14 cellular contexts compared by ENCODE assay signal in the genomic region with DNA sequence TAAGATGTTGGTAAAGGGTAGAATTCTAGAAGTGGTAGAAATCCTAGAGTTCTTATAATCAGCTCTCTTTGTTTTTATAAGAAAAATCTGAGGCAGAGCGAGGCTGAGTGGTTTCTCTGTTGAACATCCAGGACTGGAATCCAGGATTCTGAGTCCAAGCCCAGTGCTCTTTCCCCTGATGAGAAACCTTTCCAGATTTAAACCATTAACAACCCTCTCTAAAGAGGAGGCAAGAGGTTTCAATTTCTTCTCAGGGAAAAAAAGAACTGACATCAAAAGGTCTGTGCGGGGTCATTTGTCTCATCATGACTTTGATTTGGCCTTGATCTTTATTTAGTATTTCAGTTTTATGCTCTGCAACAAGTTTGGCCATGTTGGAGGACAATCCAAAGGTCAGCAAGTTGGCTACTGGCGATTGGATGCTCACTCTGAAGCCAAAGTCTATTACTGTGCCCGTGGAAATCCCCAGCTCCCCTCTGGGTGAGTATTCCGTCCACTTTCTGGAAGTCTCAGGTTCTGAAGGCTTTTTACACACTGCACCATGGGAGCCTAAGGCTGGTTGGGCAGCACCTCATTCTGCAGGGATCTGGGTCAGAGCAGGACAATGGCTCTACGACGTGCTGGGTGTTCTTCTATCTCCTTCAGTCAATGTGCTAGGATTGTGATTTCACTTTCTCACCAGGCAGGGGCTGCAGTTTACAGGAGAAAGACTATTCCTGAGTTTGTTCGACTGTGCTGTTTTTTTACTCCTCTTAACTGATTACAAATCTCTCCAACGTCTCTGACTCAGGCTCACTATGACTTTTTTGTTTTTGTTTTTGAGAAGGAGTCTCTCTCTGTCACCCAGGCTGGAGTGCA. TPM values are rescaled to one million over a fixed set of nuclear protein-coding genes. Genes with fewer than 3 reads are reported as not detected.
DNase-seq lines count a peak whose midpoint lies in the region; FAIRE-seq and TF ChIP-seq lines count a peak whose summit lies in the region.
"Had no signal": no experiment of that assay in that cellular context is flagged by ENCODE, and none has a peak within 500 bp of the region (broad histone marks: within the 10 kb centered on the region; RNA-seq: fewer than 3 reads in every experiment).

No MANE protein-coding gene starts in this region.

- H2AFZ ChIP-seq in endothelial cell of umbilical vein (ENCODE audit: low read depth, low read length): peak overlapping the region; percentile 94

- H3K9me3 Mint-ChIP-seq in CD14-positive monocyte: peaks cover 0 to 5% (median 0%) of the 10 kb centered on the region in 7 donors
- H3K9me3 Mint-ChIP-seq: naive thymus-derived CD8-positive, alpha-beta T cell had no signal

- H3K4me1 ChIP-seq in endothelial cell of umbilical vein (ENCODE audit: control insufficient read depth, extremely low read depth, insufficient read depth, low read length): peaks cover 22% of the 10 kb centered on the region
- H3K4me1 ChIP-seq in spleen: peaks cover 0 to 33% (median 0%) of the 10 kb centered on the region in 6 donors

- intact Hi-C loops in CD14-positive monocyte (cut with micrococcal nuclease): loop anchor here in 1 of 2 donors (5.0 kb wide), 1 partner anchor 210 kb away; no protein-coding TSS in a partner anchor
- intact Hi-C loops in endothelial cell of umbilical vein (cut with micrococcal nuclease): loop anchor here (5.0 kb wide), 1 partner anchor 405 kb away; no protein-coding TSS in a partner anchor
- intact Hi-C loops in spleen (cut with DNase I; ENCODE audit: low total_unique reads): loop anchor here (5.0 kb wide), 1 partner anchor 280 kb away; no protein-coding TSS in a partner anchor

- dilution Hi-C loops in endothelial cell of umbilical vein (cut with MboI; ENCODE audit: extremely low pct_ligation_motif_present, low sequenced_read_pairs): no loop called here

- no peak overlapping the region for H3K4me3 Mint-ChIP-seq in CD14-positive monocyte
- H3K4me3 Mint-ChIP-seq: naive thymus-derived CD8-positive, alpha-beta T cell had no signal

- DNase-seq in CD14-positive monocyte (ENCODE audit: low spot score) (no peak), RPMI7951 (ENCODE audit: low read depth) (peak; percentile 48), endothelial cell of umbilical vein (ENCODE audit: low read depth, low spot score) (peak; percentile 15), renal cortical epithelial cell (ENCODE audit: low read depth) (peak; percentile 47), NCI-H1694 treated with DMSO at 0.1 percent for 48 hours (lab: John Stamatoyannopoulos, UW) (no peak), cortex of kidney (lab: John Stamatoyannopoulos, UW) (no peak), NCI-H524 treated with DMSO at 0.1 percent for 48 hours (lab: John Stamatoyannopoulos, UW) (no peak), spleen (no peak)
- DNase-seq: hypothalamus; naive thymus-derived CD8-positive, alpha-beta T cell; OCI-M1; stimulated activated naive CD4-positive, alpha-beta T cell had no signal

- TF ChIP-seq POLR2A in endothelial cell of umbilical vein (IDR thresholded peaks at IDR 0.05; ENCODE audit: low read depth, low read length): no peak
- no peak for TF ChIP-seq POLR2A in spleen (IDR thresholded peaks at IDR 0.05)

- no TSS peak for BruUV-seq in endothelial cell of umbilical vein (replicated peaks; lab: Mats Ljungman, UMichigan)

- H3K9me3 ChIP-seq in endothelial cell of umbilical vein (replicated peaks; ENCODE audit: control insufficient read depth, insufficient read depth, low read length): no peaks in the 10 kb centered on the region
- H3K9me3 ChIP-seq in spleen: no peaks in the 10 kb centered on the region

- H3K27me3 ChIP-seq in endothelial cell of umbilical vein (ENCODE audit: control insufficient read depth in 2 of 2, insufficient read depth in 2 of 2, low read length in 2 of 2): no peaks in the 10 kb centered on the region
- H3K27me3 ChIP-seq in spleen (replicated peaks in 1 of 7): no peaks in the 10 kb centered on the region

- H4K20me1 ChIP-seq in endothelial cell of umbilical vein (replicated peaks; ENCODE audit: control insufficient read depth, extremely low read depth, insufficient read depth, low read length): no peaks in the 10 kb centered on the region

- H3K27ac ChIP-seq in endothelial cell of umbilical vein (ENCODE audit: insufficient read depth, low read depth, low read length) (peak overlapping the region; percentile 35), spleen (no peak overlapping the region)

- peaks cover 12 to 14% of the 10 kb centered on the region in 2 donors for H3K36me3 Mint-ChIP-seq in CD14-positive monocyte

- H3K27ac Mint-ChIP-seq in CD14-positive monocyte: peak overlapping the region; percentile 38 to 96 (median 51)

- POLR2A ChIA-PET in endothelial cell of umbilical vein (lab: Charles Lee): no interaction called here

- peaks cover 55% of the 10 kb centered on the region for H3K4me1 Mint-ChIP-seq in CD14-positive monocyte

- H3K9ac ChIP-seq in endothelial cell of umbilical vein (replicated peaks; ENCODE audit: extremely low read depth, insufficient read depth, low read length): no peak overlapping the region

- H3K79me2 ChIP-seq in endothelial cell of umbilical vein (ENCODE audit: control insufficient read depth, insufficient read depth, low read length): no peaks in the 10 kb centered on the region

- WGBS in spleen, 5 donors: 62 to 72% (median 67%) methylated on average over 9 of the region's 9 CpGs

- FAIRE-seq in endothelial cell of umbilical vein (lab: Jason Lieb, UNC): peak; percentile 63
- FAIRE-seq: colon, TTC549 had no signal

- H3K27me3 Mint-ChIP-seq in CD14-positive monocyte (ENCODE audit: low read depth in 3 of 3): peaks cover 0 to 6% (median 2%) of the 10 kb centered on the region in 3 donors
- H3K27me3 Mint-ChIP-seq: naive thymus-derived CD8-positive, alpha-beta T cell had no signal

- H3K9me1 ChIP-seq in endothelial cell of umbilical vein (replicated peaks; ENCODE audit: control insufficient read depth, extremely low read depth, insufficient read depth, low read length): no peaks in the 10 kb centered on the region

- no peak for TF ChIP-seq CTCF in CD14-positive monocyte (IDR thresholded peaks at IDR 0.05)
- TF ChIP-seq CTCF in endothelial cell of umbilical vein (IDR thresholded peaks at IDR 0.05; ENCODE audit: extremely low read depth in 1 of 2, insufficient read depth in 1 of 2, low read depth in 1 of 2, low read length in 2 of 2): no peak
- no peak for TF ChIP-seq CTCF in spleen (IDR thresholded peaks at IDR 0.05 in 8 of 11, conservative IDR thresholded peaks at IDR 0.05 in 3 of 11)

- H3K36me3 ChIP-seq in endothelial cell of umbilical vein (ENCODE audit: control insufficient read depth in 2 of 2, extremely low read depth in 1 of 2, insufficient read depth in 2 of 2, low read length in 2 of 2) (no peaks in the 10 kb centered on the region), spleen (peaks cover 0 to 21% (median 1%) of the 10 kb centered on the region in 6 donors)

- H3K4me2 ChIP-seq in endothelial cell of umbilical vein (ENCODE audit: insufficient read depth, low read length): no peak overlapping the region

- H3K4me3 ChIP-seq in endothelial cell of umbilical vein (replicated peaks in 1 of 3; ENCODE audit: insufficient read depth in 1 of 3, low read depth in 1 of 3, low read length in 3 of 3) (no peak overlapping the region), spleen (no peak overlapping the region)

- CTCF ChIA-PET in endothelial cell of umbilical vein (lab: Charles Lee): interaction anchor here (0.5 to 8.9 kb wide), 11 partner anchors 13 to 285 kb away, joined by 3 to 134 read pairs (median 5); partner anchors contain the start of gene BACH1

TF ChIP-seq in endothelial cell of umbilical vein, 7 proteins besides CTCF, POLR2A, EP300 and RAD21:
- peak; percentile 12 for TF ChIP-seq GATA2 (IDR thresholded peaks at IDR 0.05; ENCODE audit: insufficient read depth, insufficient read length, low read depth, low read length)
- TF ChIP-seq MYC (IDR thresholded peaks at IDR 0.05; ENCODE audit: low read depth, low read length): no peak
- no peak for TF ChIP-seq MAX (IDR thresholded peaks at IDR 0.05; ENCODE audit: insufficient read depth, insufficient read length)
- TF ChIP-seq FOS (IDR thresholded peaks at IDR 0.05; ENCODE audit: borderline replicate concordance, insufficient read depth, low read length): no peak

RNA-seq across cellular contexts. Expression of gene CCT8, which starts 18.9 kb away (rescaled TPM):
- polyA plus RNA-seq in CD14-positive monocyte (100 to 1,000 TPM; 169 to 173 TPM), endothelial cell of umbilical vein (65.1 and 102 TPM in 2 replicates), spleen (100 to 1,000 TPM in 2 of 3 donors, 10 to 100 TPM in 1; 98.4 to 120 (median 108) TPM)
- total RNA-seq in RPMI7951 (2014; rRNA removed; shearing (Covaris generic)): 265 and 342 TPM in 2 replicates
- total RNA-seq in endothelial cell of umbilical vein (212 and 213 TPM in 2 replicates), renal cortical epithelial cell (247 and 329 TPM in 2 replicates), spleen (100 to 1,000 TPM in 5 of 7 donors, 10 to 100 TPM in 2; 92.3 to 137 (median 115) TPM)
- 146 and 166 TPM in 2 replicates for polyA plus RNA-seq in endothelial cell of umbilical vein (2011; cell fraction: cytosol; rRNA removed)
- 109 and 142 TPM in 2 replicates for polyA plus RNA-seq in endothelial cell of umbilical vein (2011; cell fraction: nucleus; rRNA removed)
- polyA plus RNA-seq in endothelial cell of umbilical vein (2012): 279 and 365 TPM in 2 replicates
- polyA minus RNA-seq in endothelial cell of umbilical vein: 76.1 and 89.5 TPM in 2 replicates
- polyA minus RNA-seq in endothelial cell of umbilical vein (2011; cell fraction: cytosol; rRNA and poly(A)+ RNA removed): 145 TPM
- polyA minus RNA-seq in endothelial cell of umbilical vein (2011; cell fraction: nucleus; rRNA and poly(A)+ RNA removed): 52.2 and 62.6 TPM in 2 replicates

RNA-seq across cellular contexts. Expression of gene MAP3K7CL, which starts 38.1 kb away (rescaled TPM):
- polyA plus RNA-seq in CD14-positive monocyte (10 to 100 TPM; 14.6 to 15.8 TPM), endothelial cell of umbilical vein (4.5 and 6.1 TPM in 2 replicates), spleen (10 to 100 TPM in 2 of 3 donors, 1 to 10 TPM in 1; 6.9 to 13.3 (median 10.5) TPM)
- total RNA-seq in RPMI7951 (2014; rRNA removed; shearing (Covaris generic)): 10.0 and 14.8 TPM in 2 replicates
- total RNA-seq in endothelial cell of umbilical vein (8.1 and 10.9 TPM in 2 replicates), renal cortical epithelial cell (9.6 and 25.5 TPM in 2 replicates), spleen (10 to 100 TPM in 5 of 7 donors, 1 to 10 TPM in 2; 7.1 to 24.3 (median 13.9) TPM)
- 7.1 and 7.2 TPM in 2 replicates for polyA plus RNA-seq in endothelial cell of umbilical vein (2011; cell fraction: cytosol; rRNA removed)
- 12.4 and 15.8 TPM in 2 replicates for polyA plus RNA-seq in endothelial cell of umbilical vein (2011; cell fraction: nucleus; rRNA removed)
- 4.9 and 8.3 TPM in 2 replicates for polyA plus RNA-seq in endothelial cell of umbilical vein (2012)
- polyA minus RNA-seq in endothelial cell of umbilical vein: 9.3 and 14.8 TPM in 2 replicates
- polyA minus RNA-seq in endothelial cell of umbilical vein (2011; cell fraction: cytosol; rRNA and poly(A)+ RNA removed): 1.1 TPM
- polyA minus RNA-seq in endothelial cell of umbilical vein (2011; cell fraction: nucleus; rRNA and poly(A)+ RNA removed): 12.3 and 13.5 TPM in 2 replicates

Comparison
In these comparisons a context has a peak if more than half of its experiments do, and no peak if none do; other contexts are left out.
1. DNase-seq: peak in RPMI7951 (single experiment), endothelial cell of umbilical vein (single experiment) and renal cortical epithelial cell (single experiment); none in CD14-positive monocyte (single experiment), NCI-H1694 treated with DMSO at 0.1 percent for 48 hours (single experiment), cortex of kidney (single experiment), NCI-H524 treated with DMSO at 0.1 percent for 48 hours (single experiment) and spleen (single experiment).